ENCODE assay signal across 7 cellular contexts in genomic region chr18:36410346-36410745, GRCh38.
"Had no signal": no experiment of that assay in that cellular context is flagged by ENCODE, and none has a peak within 500 bp of the region (broad histone marks: within the 10 kb centered on the region; RNA-seq: fewer than 3 reads in every experiment).

No MANE protein-coding gene starts in this region.

- H3K36me3 ChIP-seq: HAP-1 had no signal

- FAIRE-seq: HepG2 had no signal

- H2AFZ ChIP-seq: GM23248 had no signal

- DNase-seq: GM23248, GOT3, H7, HFFc6 had no signal

- H3K9ac ChIP-seq: GM23248 had no signal

- H3K4me3 ChIP-seq: GM23248, HAP-1 had no signal

- H3K27ac ChIP-seq: GM23248, HL-60 had no signal

- H3K9me3 ChIP-seq: HAP-1 had no signal
